ENCODE assay signal across 8 cellular contexts in genomic region chr13:108961542-108962125, GRCh38.
DNase-seq lines count a peak whose midpoint lies in the region; ATAC-seq and TF ChIP-seq lines count a peak whose summit lies in the region.

No MANE protein-coding gene starts in this region.

- H3K27me3 ChIP-seq in heart left ventricle = no peaks in the 10 kb centered on the region

- peaks cover 4% of the 10 kb centered on the region for H3K4me1 Mint-ChIP-seq in WTC11
- no peaks in the 10 kb centered on the region for H3K4me1 Mint-ChIP-seq in activated T-helper 2 cell treated with anti-CD3 and anti-CD28 coated beads, Interferon-gamma antibody, Interleukin-2, Interleukin-4, amounts not matched to agents 10 μg/mL and 5 μg/mL and 100 μg/mL, durations not matched to agents 14 hours and 24 hours and 36 hours (ENCODE audit: low read depth)

- DNase-seq in DMS 273 treated with DMSO at 0.1 percent for 48 hours (lab: John Stamatoyannopoulos, UW) (peak; percentile 15), NCI-H2081 (lab: John Stamatoyannopoulos, UW) (peak; percentile 5 to 51), WTC11 (ENCODE audit: low spot score) (no peak), heart left ventricle (no peak), retina (peak; percentile 65)
- no peak for DNase-seq in activated T-helper 2 cell treated with anti-CD3 and anti-CD28 coated beads, Interferon-gamma antibody, Interleukin-2, Interleukin-4, amounts not matched to agents 10 μg/mL and 5 μg/mL and 100 μg/mL, durations not matched to agents 14 hours and 24 hours and 36 hours (ENCODE audit: low spot score)

- no peaks in the 10 kb centered on the region for H3K36me3 ChIP-seq in heart left ventricle

- H3K4me3 Mint-ChIP-seq in WTC11 = no peak overlapping the region
- no peak overlapping the region for H3K4me3 Mint-ChIP-seq in activated T-helper 2 cell treated with anti-CD3 and anti-CD28 coated beads, Interferon-gamma antibody, Interleukin-2, Interleukin-4, amounts not matched to agents 10 μg/mL and 5 μg/mL and 100 μg/mL, durations not matched to agents 14 hours and 24 hours and 36 hours (ENCODE audit: low read depth)

- intact Hi-C loops in heart left ventricle (cut with DNase I) = loop anchor here in 9 of 10 donors (2.0 to 10.0 kb wide), 10 partner anchors 183 to 1176 kb away; partner anchors contain the start of gene IRS2 (in 5 of the 9)
- intact Hi-C loops in activated T-helper 2 cell treated with anti-CD3 and anti-CD28 coated beads, Interferon-gamma antibody, Interleukin-2, Interleukin-4, amounts not matched to agents 10 μg/mL and 5 μg/mL and 100 μg/mL, durations not matched to agents 14 hours and 24 hours and 36 hours (cut with micrococcal nuclease) = loop anchor here (1.0 to 10.0 kb wide), 4 partner anchors 63 to 1451 kb away; no protein-coding TSS in a partner anchor

- POLR2A ChIA-PET in WTC11 (lab: Charles Lee) = interaction anchor here (0.5 to 0.6 kb wide), 2 partner anchors 423 to 586 kb away, joined by 5 to 11 read pairs; no protein-coding TSS in a partner anchor

- peak overlapping the region in 1 of 12 donors; percentile 5 for H3K27ac ChIP-seq in heart left ventricle

- peaks cover 0 to 6% (median 0%) of the 10 kb centered on the region in 12 donors for H3K4me1 ChIP-seq in heart left ventricle

- 10 to 14% (median 13%) methylated on average over 7 of the region's 7 CpGs for WGBS in heart left ventricle, 4 donors

- H3K9me3 ChIP-seq in heart left ventricle = no peaks in the 10 kb centered on the region

- H3K27me3 Mint-ChIP-seq in WTC11 (ENCODE audit: low read depth) = no peaks in the 10 kb centered on the region
- peaks cover 2% of the 10 kb centered on the region for H3K27me3 Mint-ChIP-seq in activated T-helper 2 cell treated with anti-CD3 and anti-CD28 coated beads, Interferon-gamma antibody, Interleukin-2, Interleukin-4, amounts not matched to agents 10 μg/mL and 5 μg/mL and 100 μg/mL, durations not matched to agents 14 hours and 24 hours and 36 hours (ENCODE audit: low read depth)

- TF ChIP-seq CTCF in WTC11 (IDR thresholded peaks at IDR 0.05) (peak; percentile 84), heart left ventricle (IDR thresholded peaks at IDR 0.05) (peak; percentile 81 to 92 (median 86))

- no peak for TF ChIP-seq POLR2A in heart left ventricle (IDR thresholded peaks at IDR 0.05)

- CTCF ChIA-PET in WTC11 (lab: Charles Lee) = interaction anchor here (0.6 to 2.4 kb wide), 30 partner anchors 11 to 826 kb away, joined by 3 to 20 read pairs (median 3); no protein-coding TSS in a partner anchor

- H3K36me3 Mint-ChIP-seq in WTC11 = no peaks in the 10 kb centered on the region
- no peaks in the 10 kb centered on the region for H3K36me3 Mint-ChIP-seq in activated T-helper 2 cell treated with anti-CD3 and anti-CD28 coated beads, Interferon-gamma antibody, Interleukin-2, Interleukin-4, amounts not matched to agents 10 μg/mL and 5 μg/mL and 100 μg/mL, durations not matched to agents 14 hours and 24 hours and 36 hours (ENCODE audit: low read depth)

- H3K9me3 Mint-ChIP-seq in WTC11 = no peaks in the 10 kb centered on the region
- no peaks in the 10 kb centered on the region for H3K9me3 Mint-ChIP-seq in activated T-helper 2 cell treated with anti-CD3 and anti-CD28 coated beads, Interferon-gamma antibody, Interleukin-2, Interleukin-4, amounts not matched to agents 10 μg/mL and 5 μg/mL and 100 μg/mL, durations not matched to agents 14 hours and 24 hours and 36 hours

- H3K4me3 ChIP-seq in heart left ventricle = no peak overlapping the region

- peak; percentile 87 for ATAC-seq in GM19025 (IDR thresholded peaks at IDR 0.05; ENCODE audit: low read depth, unreplicated experiment)
- ATAC-seq in HG03060 (IDR thresholded peaks at IDR 0.05; ENCODE audit: low read depth, unreplicated experiment) = peak; percentile 80
- peak; percentile 88 for ATAC-seq in WTC11
- peak; percentile 41 to 85 (median 82) for ATAC-seq in heart left ventricle

- no peak overlapping the region for H3K27ac Mint-ChIP-seq in WTC11
- no peak overlapping the region for H3K27ac Mint-ChIP-seq in activated T-helper 2 cell treated with anti-CD3 and anti-CD28 coated beads, Interferon-gamma antibody, Interleukin-2, Interleukin-4, amounts not matched to agents 10 μg/mL and 5 μg/mL and 100 μg/mL, durations not matched to agents 14 hours and 24 hours and 36 hours

TF ChIP-seq in WTC11, 78 proteins besides CTCF, POLR2A, EP300 and RAD21:
- peak; percentile 92; the same call in 1 of the 2 replicates for TF ChIP-seq ESRRA (CRISPR knock-in tag; IDR thresholded peaks at IDR 0.05; ENCODE audit: borderline replicate concordance)
- no peak for TF ChIP-seq NR2C2 (CRISPR knock-in tag; IDR thresholded peaks at IDR 0.05)
- TF ChIP-seq TCF7 (CRISPR knock-in tag; IDR thresholded peaks at IDR 0.05; ENCODE audit: low read depth) = no peak

Comparison
In these comparisons a context has a peak if more than half of its experiments do, and no peak if none do; other contexts are left out.
1. DNase-seq: peak in DMS 273 treated with DMSO at 0.1 percent for 48 hours (single experiment), NCI-H2081 (2 of 2) and retina (single experiment); none in WTC11 (single experiment), heart left ventricle (0 of 5) and activated T-helper 2 cell treated with anti-CD3 and anti-CD28 coated beads, Interferon-gamma antibody, Interleukin-2, Interleukin-4, amounts not matched to agents 10 μg/mL and 5 μg/mL and 100 μg/mL, durations not matched to agents 14 hours and 24 hours and 36 hours (single experiment).
2. Peak in every context shown above with its lines, with median percentiles within 50 percentile points of each other: ATAC-seq.